ENCODE assay signal across 9 cellular contexts in genomic region chr13:114155320-114155719, GRCh38. TPM values are rescaled to one million over a fixed set of nuclear protein-coding genes. Genes with fewer than 3 reads are reported as not detected.
"Had no signal": no experiment of that assay in that cellular context is flagged by ENCODE, and none has a peak within 500 bp of the region (broad histone marks: within the 10 kb centered on the region; RNA-seq: fewer than 3 reads in every experiment).

No MANE protein-coding gene starts in this region.

- H3K9me3 Mint-ChIP-seq: H9, IgD-negative memory B cell had no signal

- H3K4me3 ChIP-seq: GM23248 had no signal

- H3K27ac ChIP-seq: GM23248 had no signal

- ATAC-seq: HepG2 had no signal

- H3K27ac Mint-ChIP-seq: H9, IgD-negative memory B cell had no signal

- DNase-seq: GM23248, GOT3, H9, HCEC 1CT, KBM-7 had no signal

- H3K4me3 Mint-ChIP-seq: H9 had no signal

RNA-seq across cellular contexts. Expression of gene RASA3, which starts 22.9 kb away (rescaled TPM):
- total RNA-seq: HepG2 had no signal

RNA-seq across cellular contexts. Expression of gene CFAP97D2, which starts 23.7 kb away (rescaled TPM):
- total RNA-seq: GM23248, H4, H9, HepG2, HT1080 had no signal
